ENCODE assay signal across 12 cellular contexts in genomic region chr10:104259456-104259855, GRCh38. TPM values are rescaled to one million over a fixed set of nuclear protein-coding genes. Genes with fewer than 3 reads are reported as not detected.
DNase-seq lines count a peak whose midpoint lies in the region; ATAC-seq and TF ChIP-seq lines count a peak whose summit lies in the region.
"Had no signal": no experiment of that assay in that cellular context is flagged by ENCODE, and none has a peak within 500 bp of the region (broad histone marks: within the 10 kb centered on the region; RNA-seq: fewer than 3 reads in every experiment).

No MANE protein-coding gene starts in this region.

- peak overlapping the region; percentile 90 for H3K27ac Mint-ChIP-seq in chondrocyte (ENCODE audit: unreplicated experiment)

- WGBS in urinary bladder = 88% methylated on average over 3 of the region's 3 CpGs

- H3K36me3 ChIP-seq in left ventricle myocardium inferior (peaks cover 72% of the 10 kb centered on the region), lower lobe of right lung (peaks cover 74% of the 10 kb centered on the region), urinary bladder (ENCODE audit: insufficient read depth) (no peaks in the 10 kb centered on the region)

- H3K4me3 ChIP-seq in left ventricle myocardium inferior (no peak overlapping the region), lower lobe of right lung (no peak overlapping the region), urinary bladder (ENCODE audit: low read depth, low read length) (no peak overlapping the region)
- H3K4me3 ChIP-seq: lung had no signal

- no peak for ATAC-seq in lower lobe of right lung
- no peak for ATAC-seq in GM21526 (IDR thresholded peaks at IDR 0.05; ENCODE audit: low FRiP score, unreplicated experiment)
- no peak for ATAC-seq in left colon

- H3K27me3 Mint-ChIP-seq in chondrocyte (ENCODE audit: low read depth) = no peaks in the 10 kb centered on the region
- H3K27me3 Mint-ChIP-seq: progenitor cell of endocrine pancreas had no signal

- no peaks in the 10 kb centered on the region for H3K9me3 Mint-ChIP-seq in chondrocyte (ENCODE audit: low read depth)

- H3K4me1 Mint-ChIP-seq in chondrocyte (ENCODE audit: low read depth) = peaks cover 58% of the 10 kb centered on the region

- TF ChIP-seq CTCF in left ventricle myocardium inferior (IDR thresholded peaks at IDR 0.05; ENCODE audit: borderline replicate concordance) (no peak), chondrocyte (IDR thresholded peaks at IDR 0.05) (no peak), lower lobe of right lung (IDR thresholded peaks at IDR 0.05) (no peak)

- H3K36me3 Mint-ChIP-seq in chondrocyte (ENCODE audit: low read depth) = peaks cover 25% of the 10 kb centered on the region

- no peak overlapping the region for H3K4me3 Mint-ChIP-seq in chondrocyte (ENCODE audit: unreplicated experiment)

- no peaks in the 10 kb centered on the region for H3K27me3 ChIP-seq in left ventricle myocardium inferior (ENCODE audit: low read depth)
- H3K27me3 ChIP-seq in lower lobe of right lung (ENCODE audit: low read depth) = no peaks in the 10 kb centered on the region

- intact Hi-C loops in left ventricle myocardium inferior (cut with micrococcal nuclease) = no loop called here
- intact Hi-C loops in cardiac septum (cut with DNase I) = no loop called here
- intact Hi-C loops in lower lobe of right lung (cut with DNase I) = no loop called here
- intact Hi-C loops in left colon (cut with DNase I, micrococcal nuclease) = no loop called here

- DNase-seq in left ventricle myocardium inferior (no peak), cardiac septum (ENCODE audit: low spot score) (no peak), chondrocyte (ENCODE audit: low spot score) (no peak), lower lobe of right lung (no peak), left colon (no peak), hepatic stellate cell (ENCODE audit: low spot score) (no peak)
- DNase-seq: trophoblast cell had no signal

- H3K9me3 ChIP-seq in left ventricle myocardium inferior (replicated peaks) (no peaks in the 10 kb centered on the region), lower lobe of right lung (no peaks in the 10 kb centered on the region)

- peaks cover 92% of the 10 kb centered on the region for H3K4me1 ChIP-seq in left ventricle myocardium inferior
- peaks cover 56% of the 10 kb centered on the region for H3K4me1 ChIP-seq in lower lobe of right lung
- H3K4me1 ChIP-seq in urinary bladder (ENCODE audit: insufficient read depth) = peaks cover 2% of the 10 kb centered on the region

- H3K27ac ChIP-seq in left ventricle myocardium inferior (replicated peaks) (peak overlapping the region; percentile 100), lower lobe of right lung (peak overlapping the region; percentile 25), urinary bladder (ENCODE audit: low read depth) (peak overlapping the region; percentile 27)
- H3K27ac ChIP-seq: C4-2B had no signal

RNA-seq across cellular contexts. Expression of gene GSTO1, which starts 4.8 kb away (rescaled TPM):
- total RNA-seq in left ventricle myocardium inferior (189 TPM), cardiac septum (209 TPM), chondrocyte (57.0 to 78.2 TPM (median 61.8 TPM) in 3 replicates), lower lobe of right lung (133 TPM), urinary bladder (50.0 TPM), left colon (10 to 100 TPM; 67.5 to 71.2 TPM)
- 114 TPM for polyA plus RNA-seq in urinary bladder

RNA-seq across cellular contexts. Expression of gene GSTO2, which starts 9.5 kb away (rescaled TPM):
- total RNA-seq in left ventricle myocardium inferior (0.80 TPM), cardiac septum (0.67 TPM), chondrocyte (0.28 to 0.73 TPM (median 0.32 TPM) in 3 replicates), lower lobe of right lung (7.8 TPM), urinary bladder (6.5 TPM), left colon (10 to 100 TPM; 13.7 to 27.9 TPM)
- 3.4 TPM for polyA plus RNA-seq in urinary bladder

RNA-seq across cellular contexts. Expression of gene CFAP43, which starts 27.3 kb away (rescaled TPM):
- total RNA-seq in left ventricle myocardium inferior (not detected), cardiac septum (0.08 TPM), chondrocyte (0.15 to 0.17 TPM in 2 of 3 replicates, not detected in the other), lower lobe of right lung (12.9 TPM), urinary bladder (1.4 TPM), left colon (under 1 TPM; 0.34 to 0.40 TPM)
- 0.19 TPM for polyA plus RNA-seq in urinary bladder

Comparison
In these comparisons a context has a peak if more than half of its experiments do, and no peak if none do; other contexts are left out.
1. H3K27ac ChIP-seq: peak in every context shown above with its lines; median percentile 100 in left ventricle myocardium inferior; 27 in urinary bladder; 25 in lower lobe of right lung.